ENCODE assay signal across 20 cellular contexts in genomic region chr10:129550111-129550510, GRCh38.
"Had no signal": no experiment of that assay in that cellular context is flagged by ENCODE, and none has a peak within 500 bp of the region (broad histone marks: within the 10 kb centered on the region; RNA-seq: fewer than 3 reads in every experiment).

No MANE protein-coding gene starts in this region.

- DNase-seq: KBM-7, NCI-H1092, NCI-H1105 treated with DMSO at 0.1 percent for 48 hours, NCI-H1417 treated with DMSO at 0.1 percent for 48 hours, NCI-H187, NCI-H2029, NCI-H2081 treated with DMSO at 0.1 percent for 48 hours, NCI-H2171, NCI-H226, NCI-H446, NCI-H510A, NCI-H524 treated with DMSO at 0.1 percent for 48 hours, NCI-H69, NCI-H774, PC-3, SHP77 had no signal

- H3K27ac ChIP-seq: RWPE1 had no signal

- FAIRE-seq: HTR-8/SVneo had no signal

- ATAC-seq: Panc1, PC-3, SK-N-SH treated with all-trans-retinoic acid at 6 μM for 48 hours had no signal
